Comparison of ENCODE assay signal across 23 cellular contexts in the genomic region with DNA sequence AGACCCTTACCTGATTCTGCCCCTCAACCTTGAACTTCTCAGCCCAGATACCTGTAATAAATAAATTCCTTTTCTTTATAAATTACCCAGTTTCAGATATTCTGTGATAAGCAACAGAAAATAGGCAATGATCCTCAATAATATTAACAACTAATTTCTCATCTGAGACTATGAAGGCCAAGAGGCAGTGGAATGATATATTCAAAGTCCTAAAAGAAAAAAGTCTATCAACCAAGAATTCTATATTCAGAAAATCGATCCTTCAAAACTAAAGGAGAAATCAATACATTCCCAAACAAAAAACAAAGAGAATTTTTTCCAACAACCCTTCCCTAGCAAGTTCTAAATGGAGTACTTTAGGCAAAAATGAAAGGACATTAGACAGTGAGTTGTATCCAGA.
"Had no signal": no experiment of that assay in that cellular context is flagged by ENCODE, and none has a peak within 500 bp of the region (broad histone marks: within the 10 kb centered on the region; RNA-seq: fewer than 3 reads in every experiment).

No MANE protein-coding gene starts in this region.

- ATAC-seq: mucosa of descending colon; naive thymus-derived CD4-positive, alpha-beta T cell; natural killer cell treated with Interleukin-12 subunit alpha and Interleukin-12 subunit beta and Interleukin-15 and Interleukin-18, amount 100 ng/mL, for 72 hours; sciatic nerve; stimulated activated naive B cell treated with anti-CD40 and anti-IgM and Interleukin-4, amounts not matched to agents 10 μg/mL and 1 μg/mL and 100 μg/mL, for 72 hours; stimulated activated naive CD8-positive, alpha-beta T cell treated with anti-CD3 and anti-CD28 coated beads, Interleukin-15, Interleukin-2, amounts not matched to agents 100 U/mL and 50 U/mL, for 24 hours had no signal

- H3K4me1 ChIP-seq: left ventricle myocardium inferior, right atrium auricular region, stomach, testis, thyroid gland, transverse colon, upper lobe of left lung, vagina had no signal

- H3K36me3 ChIP-seq: left ventricle myocardium inferior, ovary, right atrium auricular region, thyroid gland, transverse colon, upper lobe of left lung, vagina had no signal

- H3K27ac ChIP-seq: left ventricle myocardium inferior, ovary, right atrium auricular region, skin epidermis, stomach, testis, thyroid gland, transverse colon, upper lobe of left lung, vagina had no signal

- H3K4me3 ChIP-seq: left ventricle myocardium inferior, mucosa of descending colon, ovary, right atrium auricular region, skin epidermis, stomach, testis, thyroid gland, transverse colon, upper lobe of left lung, vagina had no signal

- DNase-seq: hippocampal formation; kidney; left ventricle myocardium inferior; midbrain; mucosa of descending colon; naive thymus-derived CD4-positive, alpha-beta T cell; ovary; stimulated activated CD4-positive, alpha-beta T cell treated with anti-CD3 and anti-CD28 coated beads, Interleukin-12 subunit alpha, Interleukin-12 subunit beta, amount 100 ng/mL, for 4 hours; stimulated activated CD4-positive, alpha-beta T cell treated with anti-CD3 and anti-CD28 coated beads, Interleukin-15, amount 100 ng/mL, for 24 hours; stimulated activated CD4-positive, alpha-beta T cell treated with anti-CD3 and anti-CD28 coated beads, Interleukin-2, amount 100 ng/mL, for 24 hours; stimulated activated CD4-positive, alpha-beta T cell treated with anti-CD3 and anti-CD28 coated beads, Interleukin-4, amount 100 ng/mL, for 1 hour; stimulated activated naive B cell treated with anti-CD40 and anti-IgM and Interleukin-4, amounts not matched to agents 10 μg/mL and 1 μg/mL and 100 μg/mL, for 72 hours; stimulated activated naive CD8-positive, alpha-beta T cell treated with anti-CD3 and anti-CD28 coated beads, Interleukin-15, Interleukin-2, amounts not matched to agents 100 U/mL and 50 U/mL, for 24 hours; stomach; testis; thyroid gland; transverse colon; upper lobe of left lung had no signal

- H3K9me3 ChIP-seq: ovary, testis, thyroid gland had no signal

- H3K27me3 ChIP-seq: ovary, right atrium auricular region, stomach, testis, thyroid gland, transverse colon, upper lobe of left lung, vagina had no signal
